9 cellular contexts compared by ENCODE assay signal in the genomic region with DNA sequence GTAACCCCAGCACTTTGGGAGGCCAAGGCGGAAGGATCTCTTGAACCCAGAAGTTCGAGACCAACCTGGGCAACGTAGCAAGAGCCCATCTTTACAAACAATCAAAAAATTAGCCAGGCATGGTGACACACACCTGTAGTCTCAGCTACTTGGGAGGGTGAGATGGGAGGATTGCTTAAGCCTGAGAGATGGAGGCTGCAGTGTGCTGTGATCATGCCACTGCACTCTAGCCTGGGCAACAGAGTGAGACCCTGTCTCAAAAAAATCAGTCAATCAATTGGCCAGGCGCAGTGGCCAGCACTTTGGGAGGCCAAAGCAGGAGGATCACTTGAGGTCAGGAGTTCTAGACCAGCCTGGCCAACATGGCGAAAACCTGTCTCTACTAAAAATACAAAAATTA. TPM values are rescaled to one million over a fixed set of nuclear protein-coding genes. Genes with fewer than 3 reads are reported as not detected.
"Had no signal": no experiment of that assay in that cellular context is flagged by ENCODE, and none has a peak within 500 bp of the region (broad histone marks: within the 10 kb centered on the region; RNA-seq: fewer than 3 reads in every experiment).

No MANE protein-coding gene starts in this region.

RNA-seq across cellular contexts. Expression of gene CFAP73, which starts 57.3 kb away (rescaled TPM):
- total RNA-seq: epithelial cell of proximal tubule, fibroblast of lung, foreskin keratinocyte, hepatocyte, neural crest cell, osteoblast, right atrium auricular region, transverse colon, vagina had no signal
- polyA plus RNA-seq: fibroblast of lung, foreskin keratinocyte, hepatocyte had no signal
